ENCODE assay signal across 19 cellular contexts in the genomic region with DNA sequence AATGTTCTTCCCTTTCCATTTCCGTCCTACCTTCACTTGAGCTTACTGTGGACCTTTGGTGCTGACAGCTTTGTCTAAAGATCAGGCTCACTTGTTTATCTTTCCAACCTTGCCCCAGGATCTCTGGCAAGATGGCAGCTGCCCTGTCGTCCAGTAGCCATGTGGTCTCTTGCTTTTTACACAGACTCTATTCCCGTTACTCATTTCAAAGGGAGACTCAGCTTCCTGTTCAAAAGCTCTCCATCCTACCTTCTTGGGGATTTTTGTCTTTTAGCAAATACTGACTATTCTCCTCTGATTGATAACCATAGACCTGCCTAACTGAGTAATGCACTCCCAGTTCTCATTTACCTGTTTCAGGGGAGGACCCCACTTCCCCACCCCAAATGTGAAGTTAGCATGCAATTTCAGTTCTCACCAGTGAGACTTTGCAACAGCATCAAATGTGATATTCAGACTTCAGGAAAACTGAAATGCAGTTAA.
DNase-seq lines count a peak whose midpoint lies in the region; ATAC-seq and TF ChIP-seq lines count a peak whose summit lies in the region.
"Had no signal": no experiment of that assay in that cellular context is flagged by ENCODE, and none has a peak within 500 bp of the region (broad histone marks: within the 10 kb centered on the region; RNA-seq: fewer than 3 reads in every experiment).

No MANE protein-coding gene starts in this region.

- no peak overlapping the region for H3K4me3 Mint-ChIP-seq in activated CD8-positive, alpha-beta T cell treated with anti-CD3 and anti-CD28 coated beads, Interleukin-2, amount 10 ng/mL, durations not matched to agents 7 days and 5 days
- H3K4me3 Mint-ChIP-seq in endodermal cell: peak overlapping the region; percentile 35
- H3K4me3 Mint-ChIP-seq: GM23338 had no signal

- no peak for TF ChIP-seq CTCF in endodermal cell (conservative IDR thresholded peaks at IDR 0.05)
- no peak for TF ChIP-seq CTCF in esophagus squamous epithelium (IDR thresholded peaks at IDR 0.05)

- intact Hi-C loops in esophagus squamous epithelium (cut with DNase I): no loop called here

- H3K27ac Mint-ChIP-seq in activated CD8-positive, alpha-beta T cell treated with anti-CD3 and anti-CD28 coated beads, Interleukin-2, amount 10 ng/mL, durations not matched to agents 7 days and 5 days: peak overlapping the region; percentile 10
- no peak overlapping the region for H3K27ac Mint-ChIP-seq in endodermal cell
- H3K27ac Mint-ChIP-seq: GM23338 had no signal

- H3K27me3 ChIP-seq in endodermal cell (ENCODE audit: control insufficient read depth, insufficient read depth, low read length, poor library complexity, severe bottlenecking) (no peaks in the 10 kb centered on the region), esophagus squamous epithelium (peaks cover 0 to 59% (median 3%) of the 10 kb centered on the region in 4 donors)
- H3K27me3 ChIP-seq: uterus had no signal

- H3K27me3 Mint-ChIP-seq in activated CD8-positive, alpha-beta T cell treated with anti-CD3 and anti-CD28 coated beads, Interleukin-2, amount 10 ng/mL, durations not matched to agents 7 days and 5 days (ENCODE audit: low read depth): peaks cover 16% of the 10 kb centered on the region
- H3K27me3 Mint-ChIP-seq in endodermal cell (ENCODE audit: insufficient read depth): no peaks in the 10 kb centered on the region

- POLR2A ChIA-PET in activated CD8-positive, alpha-beta T cell treated with anti-CD3 and anti-CD28 coated beads, Interleukin-2, amount 10 ng/mL, durations not matched to agents 7 days and 5 days (lab: Charles Lee): interaction anchor here (1.5 kb wide), 1 partner anchor 8 kb away, joined by 4 read pairs; no protein-coding TSS in a partner anchor

- WGBS in endodermal cell (ENCODE audit: insufficient coverage in 1 of 2, insufficient read length in 1 of 2), 2 experiments: 89 to 100% methylated on average over 3 of the region's 3 CpGs
- 77 to 92% methylated on average over 3 of the region's 3 CpGs for WGBS in esophagus squamous epithelium, 2 donors

- H3K27ac ChIP-seq in endodermal cell (ENCODE audit: low read depth, low read length) (no peak overlapping the region), esophagus squamous epithelium (no peak overlapping the region)
- H3K27ac ChIP-seq: suprapubic skin, uterus, WERI-Rb-1 had no signal

- H3K4me1 Mint-ChIP-seq in activated CD8-positive, alpha-beta T cell treated with anti-CD3 and anti-CD28 coated beads, Interleukin-2, amount 10 ng/mL, durations not matched to agents 7 days and 5 days (ENCODE audit: low read depth): peaks cover 36% of the 10 kb centered on the region
- H3K4me1 Mint-ChIP-seq in endodermal cell: peaks cover 73% of the 10 kb centered on the region

- CTCF ChIA-PET in activated CD8-positive, alpha-beta T cell treated with anti-CD3 and anti-CD28 coated beads, Interleukin-2, amount 10 ng/mL, durations not matched to agents 7 days and 5 days (lab: Charles Lee): interaction anchor here (1.1 to 7.3 kb wide), 17 partner anchors 9 to 511 kb away, joined by 3 to 93 read pairs (median 8); partner anchors contain the start of gene GAD1

- H3K36me3 ChIP-seq in endodermal cell (ENCODE audit: control insufficient read depth, insufficient read depth, low read length) (no peaks in the 10 kb centered on the region), esophagus squamous epithelium (no peaks in the 10 kb centered on the region)
- H3K36me3 ChIP-seq: suprapubic skin, uterus, WERI-Rb-1 had no signal

- ATAC-seq in activated CD8-positive, alpha-beta T cell treated with anti-CD3 and anti-CD28 coated beads, Interleukin-2, amount 10 ng/mL, durations not matched to agents 7 days and 5 days: no peak
- no peak for ATAC-seq in GM21619 (IDR thresholded peaks at IDR 0.05; ENCODE audit: unreplicated experiment)
- ATAC-seq: left cardiac atrium had no signal

- TF ChIP-seq POLR2A in esophagus squamous epithelium (IDR thresholded peaks at IDR 0.05): no peak

- H3K9ac ChIP-seq in endodermal cell (ENCODE audit: extremely low read depth, low read length, poor library complexity, severe bottlenecking): no peak overlapping the region

- H3K9me3 Mint-ChIP-seq in activated CD8-positive, alpha-beta T cell treated with anti-CD3 and anti-CD28 coated beads, Interleukin-2, amount 10 ng/mL, durations not matched to agents 7 days and 5 days (ENCODE audit: insufficient read depth): no peaks in the 10 kb centered on the region
- no peaks in the 10 kb centered on the region for H3K9me3 Mint-ChIP-seq in endodermal cell
- H3K9me3 Mint-ChIP-seq: GM23338 had no signal

- H3K4me1 ChIP-seq in endodermal cell (ENCODE audit: control insufficient read depth, insufficient read depth, low read length): peaks cover 23% of the 10 kb centered on the region
- H3K4me1 ChIP-seq in esophagus squamous epithelium: peaks cover 0 to 11% (median 0%) of the 10 kb centered on the region in 3 donors
- H3K4me1 ChIP-seq: suprapubic skin, uterus had no signal

- H3K9me3 ChIP-seq in endodermal cell (ENCODE audit: control insufficient read depth, low read length): no peaks in the 10 kb centered on the region
- no peaks in the 10 kb centered on the region for H3K9me3 ChIP-seq in esophagus squamous epithelium
- H3K9me3 ChIP-seq: suprapubic skin, uterus had no signal

- DNase-seq in stimulated activated CD4-positive, alpha-beta T cell treated with anti-CD3 and anti-CD28 coated beads, Interleukin-15, amount 100 ng/mL, for 24 hours: peak; percentile 30
- DNase-seq in stimulated activated CD4-positive, alpha-beta T cell treated with anti-CD3 and anti-CD28 coated beads, Interleukin-12 subunit alpha, Interleukin-12 subunit beta, amount 100 ng/mL, for 4 hours: no peak
- DNase-seq in activated CD8-positive, alpha-beta T cell treated with anti-CD3 and anti-CD28 coated beads, Interleukin-2, amount 10 ng/mL, durations not matched to agents 7 days and 5 days: no peak
- DNase-seq in endodermal cell: no peak
- no peak for DNase-seq in esophagus squamous epithelium (lab: John Stamatoyannopoulos, UW)
- no peak for DNase-seq in NCI-H2227 treated with DMSO at 0.1 percent for 48 hours (lab: John Stamatoyannopoulos, UW)
- DNase-seq: activated gamma-delta T cell, EL, Karpas-422, left cardiac atrium, NCI-H187 treated with DMSO at 0.1 percent for 48 hours, occipital lobe, Right ventricle myocardium superior, SW 1271, uterus, WERI-Rb-1 had no signal

- H3K4me3 ChIP-seq in endodermal cell (ENCODE audit: low read length) (peak overlapping the region; percentile 2), esophagus squamous epithelium (no peak overlapping the region)
- H3K4me3 ChIP-seq: GM23338, suprapubic skin, uterus had no signal

- no peaks in the 10 kb centered on the region for H3K36me3 Mint-ChIP-seq in activated CD8-positive, alpha-beta T cell treated with anti-CD3 and anti-CD28 coated beads, Interleukin-2, amount 10 ng/mL, durations not matched to agents 7 days and 5 days (ENCODE audit: low read depth)
- no peaks in the 10 kb centered on the region for H3K36me3 Mint-ChIP-seq in endodermal cell (ENCODE audit: low read depth)
